1 cellular context compared by ENCODE assay signal in genomic region chr16:23504076-23504452, GRCh38.
TF ChIP-seq lines count a peak whose summit lies in the region.

No MANE protein-coding gene starts in this region.

TF ChIP-seq in HepG2, 621 proteins besides CTCF, POLR2A, EP300 and RAD21:
- TF ChIP-seq PHF21A (CRISPR knock-in tag; IDR thresholded peaks at IDR 0.05) (peak; percentile 18; the same call in 1 of the 2 replicates), MIER2 (CRISPR knock-in tag; IDR thresholded peaks at IDR 0.05) (no peak), ZKSCAN1 (IDR thresholded peaks at IDR 0.05; ENCODE audit: low read length) (peak; percentile 54; the same call in 1 of the 2 replicates), NFE2L2 (IDR thresholded peaks at IDR 0.05; ENCODE audit: low read length) (no peak), ZFX (CRISPR knock-in tag; IDR thresholded peaks at IDR 0.05; ENCODE audit: low read depth) (0 out of 2 replicates have a peak, but pooled peaks have one; percentile 2)
